ENCODE assay signal across 8 cellular contexts in genomic region chr6:158475344-158476302, GRCh38.
DNase-seq lines count a peak whose midpoint lies in the region; ATAC-seq and TF ChIP-seq lines count a peak whose summit lies in the region.

No MANE protein-coding gene starts in this region.

- no peaks in the 10 kb centered on the region for H3K9me3 Mint-ChIP-seq in nephron

- H3K4me3 ChIP-seq in A673 (ENCODE audit: low read depth, low read length, poor library complexity, severe bottlenecking): no peak overlapping the region

- POLR2A ChIA-PET in A673 (lab: Charles Lee; ENCODE audit: low non-redundant PET): no interaction called here

- CTCF ChIA-PET in A673 (lab: Charles Lee): interaction anchor here (1.2 kb wide), 1 partner anchor 43 kb away, joined by 4 read pairs; no protein-coding TSS in a partner anchor

- H3K27ac ChIP-seq in A673 (ENCODE audit: low read depth, low read length, poor library complexity, severe bottlenecking): peak overlapping the region; percentile 85

- no peaks in the 10 kb centered on the region for H3K9me3 ChIP-seq in A673 (ENCODE audit: low read depth, low read length, poor library complexity, severe bottlenecking)

- intact Hi-C loops in A673 (cut with micrococcal nuclease; ENCODE audit: unreplicated experiment): no loop called here

- H3K4me1 ChIP-seq in A673 (ENCODE audit: insufficient read depth, low read length, poor library complexity, severe bottlenecking): peaks cover 57% of the 10 kb centered on the region

- no peak for TF ChIP-seq CTCF in A673 (conservative IDR thresholded peaks at IDR 0.05; ENCODE audit: low read depth, low read length)
- no peak for TF ChIP-seq CTCF in nephron (IDR thresholded peaks at IDR 0.05; ENCODE audit: unreplicated experiment in 3 of 3)

- H3K27me3 ChIP-seq in A673 (replicated peaks; ENCODE audit: insufficient read depth, low read depth, low read length, poor library complexity): no peaks in the 10 kb centered on the region

- peak overlapping the region; percentile 88 to 93 (median 89) for H3K27ac Mint-ChIP-seq in nephron

- DNase-seq in A673 (ENCODE audit: low spot score) (peak; percentile 90), NCI-H146 treated with DMSO at 0.1 percent for 48 hours (lab: John Stamatoyannopoulos, UW; ENCODE audit: unreplicated experiment) (peak; percentile 99), amniotic epithelial cell (ENCODE audit: low read depth) (peak; percentile 66), NCI-H446 (lab: John Stamatoyannopoulos, UW) (no peak)
- no peak for DNase-seq in stimulated activated CD8-positive, alpha-beta memory T cell treated with anti-CD3 and anti-CD28 coated beads, Interleukin-4, amount 100 ng/mL, for 48 hours

- H3K27me3 Mint-ChIP-seq in nephron (ENCODE audit: low read depth): no peaks in the 10 kb centered on the region

- ATAC-seq in GM18858 (IDR thresholded peaks at IDR 0.05; ENCODE audit: unreplicated experiment): peak; percentile 74
- ATAC-seq in HG02870 (IDR thresholded peaks at IDR 0.05; ENCODE audit: unreplicated experiment): peak; percentile 87

- no peaks in the 10 kb centered on the region for H3K36me3 ChIP-seq in A673 (ENCODE audit: insufficient read depth, low read length, poor library complexity, severe bottlenecking)

- no TSS peak for BruUV-seq in A673 (replicated peaks; lab: Mats Ljungman, UMichigan)

- H3K36me3 Mint-ChIP-seq in nephron (ENCODE audit: low read depth): peaks cover 49% of the 10 kb centered on the region

- peak overlapping the region in 2 of 3 experiments; percentile 14 to 20 for H3K4me3 Mint-ChIP-seq in nephron

- H3K4me1 Mint-ChIP-seq in nephron: peaks cover 40% of the 10 kb centered on the region

Comparison
In these comparisons a context has a peak if more than half of its experiments do, and no peak if none do; other contexts are left out.
1. DNase-seq: peak in A673 (single experiment), NCI-H146 treated with DMSO at 0.1 percent for 48 hours (single experiment) and amniotic epithelial cell (single experiment); none in stimulated activated CD8-positive, alpha-beta memory T cell treated with anti-CD3 and anti-CD28 coated beads, Interleukin-4, amount 100 ng/mL, for 48 hours (single experiment) and NCI-H446 (0 of 2).